Comparison of ENCODE assay signal across 18 cellular contexts in the genomic region with DNA sequence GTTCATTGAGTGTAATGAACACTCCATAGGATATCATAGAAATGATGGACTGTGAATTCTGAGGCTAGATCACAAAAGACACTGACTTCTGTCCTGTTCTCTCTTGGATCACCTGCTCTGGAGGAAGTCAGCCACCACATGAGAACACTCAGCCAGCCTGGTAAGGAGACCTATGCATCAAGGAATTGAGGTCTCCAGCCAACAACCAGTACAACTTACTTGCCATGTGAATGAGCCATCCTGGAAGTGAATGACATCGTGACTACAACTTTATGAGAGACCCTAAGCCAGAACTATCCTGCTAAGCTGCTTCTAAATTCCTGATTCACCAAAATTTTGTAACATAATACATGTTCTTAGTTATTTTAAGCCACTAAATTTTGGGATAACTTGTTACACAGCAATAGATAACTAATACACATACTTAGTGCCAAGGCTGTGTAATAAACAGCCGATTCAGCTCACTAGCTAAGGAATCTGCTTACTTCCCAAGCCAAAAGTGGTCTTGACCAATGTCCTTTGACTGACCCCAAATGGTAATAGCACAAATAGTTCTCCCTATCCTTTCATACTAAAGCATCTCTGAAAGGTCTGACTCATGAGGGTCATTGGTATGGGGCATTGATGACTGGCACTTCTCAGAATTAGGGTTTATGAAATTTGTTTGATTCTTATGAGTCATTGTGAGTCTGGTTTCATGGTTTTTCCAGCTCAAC. TPM values are rescaled to one million over a fixed set of nuclear protein-coding genes. Genes with fewer than 3 reads are reported as not detected.
DNase-seq lines count a peak whose midpoint lies in the region; ATAC-seq and TF ChIP-seq lines count a peak whose summit lies in the region.
"Had no signal": no experiment of that assay in that cellular context is flagged by ENCODE, and none has a peak within 500 bp of the region (broad histone marks: within the 10 kb centered on the region; RNA-seq: fewer than 3 reads in every experiment).

No MANE protein-coding gene starts in this region.

- no peak overlapping the region for H3K4me2 ChIP-seq in neuronal stem cell (ENCODE audit: insufficient read depth, low read length, poor library complexity, severe bottlenecking)

- H3K9ac ChIP-seq in endodermal cell (ENCODE audit: extremely low read depth, low read length, poor library complexity, severe bottlenecking) (no peak overlapping the region), neuronal stem cell (ENCODE audit: low read depth, low read length, poor library complexity) (no peak overlapping the region)

- peak; percentile 84 to 85 for ATAC-seq in activated T-cell treated with anti-CD3 and anti-CD28 coated beads, Interleukin-2, amount 50 U/mL, for 4 hours
- ATAC-seq in stimulated activated effector memory CD8-positive, alpha-beta T cell treated with anti-CD3 and anti-CD28 coated beads, Interleukin-12 subunit alpha, Interleukin-12 subunit beta, amount 100 ng/mL, for 72 hours = peak; percentile 96
- ATAC-seq in heart right ventricle = no peak
- ATAC-seq: left lobe of liver, sciatic nerve had no signal

- H3K14ac ChIP-seq in neuronal stem cell (ENCODE audit: low read length) = no peak overlapping the region

- no peak overlapping the region for H2AK5ac ChIP-seq in neuronal stem cell (ENCODE audit: low read depth, low read length)

- H3K27me3 Mint-ChIP-seq in activated T-cell treated with anti-CD3 and anti-CD28 coated beads, Interleukin-2, amount 50 U/mL, for 4 hours (ENCODE audit: low read depth) = peaks cover 32% of the 10 kb centered on the region
- H3K27me3 Mint-ChIP-seq in endodermal cell (ENCODE audit: insufficient read depth) = peaks cover 33% of the 10 kb centered on the region

- no peak overlapping the region for H2AFZ ChIP-seq in neuronal stem cell (ENCODE audit: low read length)

- no peak overlapping the region for H3K23ac ChIP-seq in neuronal stem cell (ENCODE audit: low read depth, low read length, poor library complexity)

- no peak overlapping the region for H3K4me3 Mint-ChIP-seq in activated T-cell treated with anti-CD3 and anti-CD28 coated beads, Interleukin-2, amount 50 U/mL, for 4 hours
- no peak overlapping the region for H3K4me3 Mint-ChIP-seq in endodermal cell
- peak overlapping the region; percentile 0 for H3K4me3 Mint-ChIP-seq in stimulated activated effector memory CD8-positive, alpha-beta T cell treated with anti-CD3 and anti-CD28 coated beads, Interleukin-12 subunit alpha, Interleukin-12 subunit beta, amount 100 ng/mL, for 72 hours
- H3K4me3 Mint-ChIP-seq: CD4-positive, alpha-beta T cell had no signal

- no peak overlapping the region for H2BK120ac ChIP-seq in neuronal stem cell (ENCODE audit: low read depth, low read length)

- no peak overlapping the region for H3K4ac ChIP-seq in neuronal stem cell (ENCODE audit: low read length)

- H3K27me3 ChIP-seq in MG63 (no peaks in the 10 kb centered on the region; the same call in 1 of the 2 replicates), endodermal cell (ENCODE audit: control insufficient read depth, insufficient read depth, low read length, poor library complexity, severe bottlenecking) (peaks cover 43% of the 10 kb centered on the region), neuronal stem cell (ENCODE audit: control insufficient read depth in 3 of 3, insufficient read depth in 3 of 3, low read depth in 1 of 3, low read length in 3 of 3) (peaks cover 0 to 3% (median 0%) of the 10 kb centered on the region in 3 experiments), heart right ventricle (peaks cover 0 to 43% (median 7%) of the 10 kb centered on the region in 7 donors)
- H3K27me3 ChIP-seq: uterus had no signal

- 90 to 100% methylated on average over 2 of the region's 2 CpGs for WGBS in endodermal cell (ENCODE audit: insufficient coverage in 1 of 2, insufficient read length in 1 of 2), 2 experiments
- WGBS in neuronal stem cell (ENCODE audit: extremely low coverage in 2 of 2, insufficient read length in 2 of 2, insufficient replicate concordance in 1 of 2), 2 donors = no CpG with 5 or more reads among the region's 2 CpGs
- WGBS in heart right ventricle, 2 donors = 90 to 94% methylated on average over 2 of the region's 2 CpGs

- H4K8ac ChIP-seq in neuronal stem cell (ENCODE audit: low read depth, low read length) = no peak overlapping the region

- no peak for TF ChIP-seq CTCF in endodermal cell (conservative IDR thresholded peaks at IDR 0.05)
- TF ChIP-seq CTCF in heart right ventricle (IDR thresholded peaks at IDR 0.05) = no peak

- H3K4me3 ChIP-seq in MG63 = no peak overlapping the region
- H3K4me3 ChIP-seq in endodermal cell (ENCODE audit: low read length) = no peak overlapping the region
- H3K4me3 ChIP-seq in neuronal stem cell (ENCODE audit: low read length in 2 of 2) = peak overlapping the region in 1 of 2 donors; percentile 67
- no peak overlapping the region for H3K4me3 ChIP-seq in heart right ventricle
- H3K4me3 ChIP-seq: uterus had no signal

- H2BK12ac ChIP-seq in neuronal stem cell (ENCODE audit: low read length) = no peak overlapping the region

- H2BK5ac ChIP-seq in neuronal stem cell (ENCODE audit: low read length) = no peak overlapping the region

- H3K27ac ChIP-seq in endodermal cell (ENCODE audit: low read depth, low read length) = no peak overlapping the region
- no peak overlapping the region for H3K27ac ChIP-seq in neuronal stem cell (replicated peaks; ENCODE audit: low read length)
- no peak overlapping the region for H3K27ac ChIP-seq in heart right ventricle
- H3K27ac ChIP-seq: uterus had no signal

- DNase-seq in activated T-cell treated with anti-CD3 and anti-CD28 coated beads, Interleukin-2, amount 50 U/mL, for 4 hours = no peak
- no peak for DNase-seq in activated T-cell treated with anti-CD3 and anti-CD28 coated beads, Interleukin-2, amount 50 U/mL, for 1 hour
- DNase-seq in MG63 (peak; percentile 36), endodermal cell (peak; percentile 7), neuronal stem cell (ENCODE audit: low spot score) (no peak), heart right ventricle (no peak), H4 (ENCODE audit: low spot score) (no peak)
- DNase-seq in stimulated activated effector memory CD8-positive, alpha-beta T cell treated with anti-CD3 and anti-CD28 coated beads, Interleukin-12 subunit alpha, Interleukin-12 subunit beta, amount 100 ng/mL, for 72 hours (ENCODE audit: low spot score in 2 of 2) = no peak
- DNase-seq: activated CD4-positive, alpha-beta T cell treated with anti-CD3 and anti-CD28 coated beads for 4 hours; CD4-positive, alpha-beta T cell; central memory CD4-positive, alpha-beta T cell; effector CD8-positive, alpha-beta T cell; Kasumi-1; NCI-H510A; SIG-M5; uterus had no signal

- H3K4me1 Mint-ChIP-seq in activated T-cell treated with anti-CD3 and anti-CD28 coated beads, Interleukin-2, amount 50 U/mL, for 4 hours (ENCODE audit: low read depth) = peaks cover 9% of the 10 kb centered on the region
- H3K4me1 Mint-ChIP-seq in endodermal cell = no peaks in the 10 kb centered on the region
- H3K4me1 Mint-ChIP-seq in stimulated activated effector memory CD8-positive, alpha-beta T cell treated with anti-CD3 and anti-CD28 coated beads, Interleukin-12 subunit alpha, Interleukin-12 subunit beta, amount 100 ng/mL, for 72 hours = peaks cover 19% of the 10 kb centered on the region

- H2BK15ac ChIP-seq in neuronal stem cell (ENCODE audit: low read length) = no peak overlapping the region

- H4K91ac ChIP-seq in neuronal stem cell (ENCODE audit: low read depth, low read length, poor library complexity) = no peak overlapping the region

- no peaks in the 10 kb centered on the region for H3K36me3 Mint-ChIP-seq in activated T-cell treated with anti-CD3 and anti-CD28 coated beads, Interleukin-2, amount 50 U/mL, for 4 hours (ENCODE audit: insufficient read depth)
- no peaks in the 10 kb centered on the region for H3K36me3 Mint-ChIP-seq in endodermal cell (ENCODE audit: low read depth)
- no peaks in the 10 kb centered on the region for H3K36me3 Mint-ChIP-seq in stimulated activated effector memory CD8-positive, alpha-beta T cell treated with anti-CD3 and anti-CD28 coated beads, Interleukin-12 subunit alpha, Interleukin-12 subunit beta, amount 100 ng/mL, for 72 hours

- H3K27ac Mint-ChIP-seq in endodermal cell = no peak overlapping the region
- no peak overlapping the region for H3K27ac Mint-ChIP-seq in stimulated activated effector memory CD8-positive, alpha-beta T cell treated with anti-CD3 and anti-CD28 coated beads, Interleukin-12 subunit alpha, Interleukin-12 subunit beta, amount 100 ng/mL, for 72 hours
- H3K27ac Mint-ChIP-seq: CD4-positive, alpha-beta T cell had no signal

- no peaks in the 10 kb centered on the region for H3K79me1 ChIP-seq in neuronal stem cell (ENCODE audit: low read depth, low read length)

- H3K36me3 ChIP-seq in MG63 (no peaks in the 10 kb centered on the region), endodermal cell (ENCODE audit: control insufficient read depth, insufficient read depth, low read length) (no peaks in the 10 kb centered on the region), neuronal stem cell (replicated peaks in 1 of 2; ENCODE audit: control insufficient read depth in 2 of 2, insufficient read depth in 2 of 2, low read length in 2 of 2) (no peaks in the 10 kb centered on the region), heart right ventricle (no peaks in the 10 kb centered on the region)
- H3K36me3 ChIP-seq: uterus had no signal

- H3K4me1 ChIP-seq in endodermal cell (ENCODE audit: control insufficient read depth, insufficient read depth, low read length) = no peaks in the 10 kb centered on the region
- H3K4me1 ChIP-seq in neuronal stem cell (ENCODE audit: control insufficient read depth in 2 of 2, insufficient read depth in 1 of 2, low read depth in 1 of 2, low read length in 2 of 2) = peaks cover 0 to 3% of the 10 kb centered on the region in 2 donors
- H3K4me1 ChIP-seq in heart right ventricle = no peaks in the 10 kb centered on the region
- H3K4me1 ChIP-seq: uterus had no signal

- no peak overlapping the region for H3K18ac ChIP-seq in neuronal stem cell (ENCODE audit: low read length)

- H3K9me3 ChIP-seq in MG63 = peaks cover 17% of the 10 kb centered on the region
- no peaks in the 10 kb centered on the region for H3K9me3 ChIP-seq in endodermal cell (ENCODE audit: control insufficient read depth, low read length)
- H3K9me3 ChIP-seq in neuronal stem cell (replicated peaks in 1 of 2; ENCODE audit: control insufficient read depth in 2 of 2, insufficient read depth in 1 of 2, low read depth in 1 of 2, low read length in 2 of 2) = no peaks in the 10 kb centered on the region
- H3K9me3 ChIP-seq in heart right ventricle = no peaks in the 10 kb centered on the region
- H3K9me3 ChIP-seq: uterus had no signal

- H3K9me3 Mint-ChIP-seq in activated T-cell treated with anti-CD3 and anti-CD28 coated beads, Interleukin-2, amount 50 U/mL, for 4 hours = no peaks in the 10 kb centered on the region
- H3K9me3 Mint-ChIP-seq in endodermal cell = no peaks in the 10 kb centered on the region
- no peaks in the 10 kb centered on the region for H3K9me3 Mint-ChIP-seq in stimulated activated effector memory CD8-positive, alpha-beta T cell treated with anti-CD3 and anti-CD28 coated beads, Interleukin-12 subunit alpha, Interleukin-12 subunit beta, amount 100 ng/mL, for 72 hours
- H3K9me3 Mint-ChIP-seq: CD4-positive, alpha-beta T cell had no signal

- intact Hi-C loops in heart right ventricle (cut with DNase I) = no loop called here

RNA-seq across cellular contexts. Expression of gene CTNNBL1, which starts 6.9 kb away (rescaled TPM):
- 100 to 1,000 TPM; 107 to 115 (median 110) TPM for total RNA-seq in activated T-cell treated with anti-CD3 and anti-CD28 coated beads, Interleukin-2, amount 50 U/mL, for 4 hours
- total RNA-seq in MG63 (2014; rRNA removed; shearing (Covaris generic); ENCODE audit: low replicate concordance) = 44.9 and 49.3 TPM in 2 replicates
- total RNA-seq in endodermal cell (10 to 100 TPM; 68.6 to 68.7 TPM), heart right ventricle (10 to 100 TPM; 43.2 to 62.2 (median 52.0) TPM)
- 66.8 TPM for polyA plus RNA-seq in endodermal cell (2013, experiment 1 of 2)
- polyA plus RNA-seq in endodermal cell (2013, experiment 2 of 2) = 58.9 TPM
- 106 TPM for polyA plus RNA-seq in neuronal stem cell (2013, experiment 1 of 2)
- 108 TPM for polyA plus RNA-seq in neuronal stem cell (2013, experiment 2 of 2)
- 100 to 1,000 TPM in 1 of 2 donors, 10 to 100 TPM in 1; 42.2 to 104 TPM for polyA plus RNA-seq in heart right ventricle
- total RNA-seq in H4 (2014; rRNA removed; shearing (Covaris generic)) = 31.2 and 39.8 TPM in 2 replicates

Comparison
In these comparisons a context has a peak if more than half of its experiments do, and no peak if none do; other contexts are left out.
1. ATAC-seq: peak in activated T-cell treated with anti-CD3 and anti-CD28 coated beads, Interleukin-2, amount 50 U/mL, for 4 hours (2 of 2) and stimulated activated effector memory CD8-positive, alpha-beta T cell treated with anti-CD3 and anti-CD28 coated beads, Interleukin-12 subunit alpha, Interleukin-12 subunit beta, amount 100 ng/mL, for 72 hours (single experiment); none in heart right ventricle (0 of 8).
2. DNase-seq: peak in MG63 (single experiment) and endodermal cell (single experiment); none in activated T-cell treated with anti-CD3 and anti-CD28 coated beads, Interleukin-2, amount 50 U/mL, for 4 hours (single experiment), activated T-cell treated with anti-CD3 and anti-CD28 coated beads, Interleukin-2, amount 50 U/mL, for 1 hour (single experiment), stimulated activated effector memory CD8-positive, alpha-beta T cell treated with anti-CD3 and anti-CD28 coated beads, Interleukin-12 subunit alpha, Interleukin-12 subunit beta, amount 100 ng/mL, for 72 hours (0 of 2), neuronal stem cell (single experiment), heart right ventricle (0 of 2) and H4 (single experiment).